20 cellular contexts compared by ENCODE assay signal in the genomic region with DNA sequence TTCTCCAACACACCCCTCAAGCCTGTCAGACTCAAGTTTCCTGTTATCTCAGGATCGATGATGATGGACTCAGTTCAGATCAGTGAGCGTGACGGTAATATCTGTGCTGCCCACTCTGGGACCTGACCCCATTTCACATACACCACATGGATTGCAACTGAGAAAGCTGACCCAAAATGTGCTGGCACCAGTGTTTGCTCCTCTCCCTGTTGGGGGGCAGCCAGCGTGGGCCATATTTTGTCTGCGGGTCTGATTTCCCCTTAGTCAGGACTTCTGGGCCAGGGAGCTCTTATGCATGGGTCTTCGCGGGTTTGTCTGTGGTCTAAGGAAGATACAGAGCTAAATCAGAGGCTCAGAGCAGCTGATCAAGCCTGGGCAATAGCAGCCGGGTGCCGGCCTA. TPM values are rescaled to one million over a fixed set of nuclear protein-coding genes. Genes with fewer than 3 reads are reported as not detected.
A peak's percentile ranks its signal among the peaks of the same experiment; 100 is the strongest.
DNase-seq lines count a peak whose midpoint lies in the region; ATAC-seq, FAIRE-seq and TF ChIP-seq lines count a peak whose summit lies in the region.
"Had no signal": no experiment of that assay in that cellular context is flagged by ENCODE, and none has a peak within 500 bp of the region (broad histone marks: within the 10 kb centered on the region; RNA-seq: fewer than 3 reads in every experiment).

No MANE protein-coding gene starts in this region.

- H3K27me3 ChIP-seq in Peyer's patch: no peaks in the 10 kb centered on the region
- H3K27me3 ChIP-seq in stomach smooth muscle (ENCODE audit: control insufficient read depth in 1 of 2, insufficient read depth in 2 of 2, low read length in 2 of 2): no peaks in the 10 kb centered on the region

- H3K4me3 Mint-ChIP-seq in endothelial cell (ENCODE audit: unreplicated experiment): peak overlapping the region; percentile 31
- no peak overlapping the region for H3K4me3 Mint-ChIP-seq in nephron
- H3K4me3 Mint-ChIP-seq: CD4-positive, alpha-beta T cell; endodermal cell had no signal

- H3K4me1 ChIP-seq in Peyer's patch: peaks cover 0 to 2% (median 0%) of the 10 kb centered on the region in 4 donors
- H3K4me1 ChIP-seq in stomach smooth muscle (ENCODE audit: control insufficient read depth, insufficient read depth, low read length): peaks cover 25% of the 10 kb centered on the region

- no peak for TF ChIP-seq POLR2A in Peyer's patch (IDR thresholded peaks at IDR 0.05)

- H3K36me3 ChIP-seq in Peyer's patch (peaks cover 0 to 39% (median 0%) of the 10 kb centered on the region in 3 donors), stomach smooth muscle (ENCODE audit: control insufficient read depth in 2 of 2, insufficient read depth in 2 of 2, low read length in 2 of 2) (peaks cover 16 to 42% of the 10 kb centered on the region in 2 donors)

- peaks cover 22% of the 10 kb centered on the region for H3K36me3 Mint-ChIP-seq in endothelial cell (ENCODE audit: low read depth, unreplicated experiment)
- peaks cover 39% of the 10 kb centered on the region for H3K36me3 Mint-ChIP-seq in nephron (ENCODE audit: low read depth)

- FAIRE-seq in GM19239 (lab: Jason Lieb, UNC): no peak
- FAIRE-seq: GM12892 had no signal

- H3K9me3 Mint-ChIP-seq in endothelial cell (ENCODE audit: unreplicated experiment) (no peaks in the 10 kb centered on the region), nephron (no peaks in the 10 kb centered on the region)
- H3K9me3 Mint-ChIP-seq: CD4-positive, alpha-beta T cell; endodermal cell had no signal

- H3K9ac ChIP-seq in stomach smooth muscle (ENCODE audit: low read length in 2 of 2): no peak overlapping the region

- ATAC-seq in SK-N-SH treated with all-trans-retinoic acid at 6 μM for 48 hours: no peak
- ATAC-seq: left colon, mucosa of descending colon had no signal

- DNase-seq in Peyer's patch (no peak), endothelial cell (ENCODE audit: low spot score) (no peak), GM19239 (ENCODE audit: insufficient read length, low spot score) (no peak), NCI-H2171 (lab: John Stamatoyannopoulos, UW) (no peak)
- DNase-seq in stimulated activated CD4-positive, alpha-beta T cell treated with anti-CD3 and anti-CD28 coated beads, Interleukin-4, amount 100 ng/mL, for 4 hours: no peak
- DNase-seq: activated CD4-positive, alpha-beta T cell treated with anti-CD3 and anti-CD28 coated beads, Interleukin-2, amount 50 U/mL, for 1 hour; activated naive CD4-positive, alpha-beta T cell; anterior cingulate cortex; CD4-positive, alpha-beta T cell; endodermal cell; HCEC 1CT; left colon; mucosa of descending colon; NCI-H1417 treated with DMSO at 0.1 percent for 48 hours; NCI-H774; OCI-M1 had no signal

- peaks cover 17% of the 10 kb centered on the region for H3K27me3 Mint-ChIP-seq in endothelial cell (ENCODE audit: unreplicated experiment)
- no peaks in the 10 kb centered on the region for H3K27me3 Mint-ChIP-seq in nephron (ENCODE audit: low read depth)
- H3K27me3 Mint-ChIP-seq: CD4-positive, alpha-beta T cell had no signal

- TF ChIP-seq CTCF in Peyer's patch (IDR thresholded peaks at IDR 0.05) (no peak), endothelial cell (IDR thresholded peaks at IDR 0.05; ENCODE audit: unreplicated experiment) (no peak), nephron (IDR thresholded peaks at IDR 0.05; ENCODE audit: unreplicated experiment in 3 of 3) (no peak)

- H3K4me3 ChIP-seq in Peyer's patch (no peak overlapping the region), stomach smooth muscle (ENCODE audit: low read length in 2 of 2) (no peak overlapping the region)
- H3K4me3 ChIP-seq: mucosa of descending colon had no signal

- peak overlapping the region; percentile 2 to 52 (median 41) for H3K27ac ChIP-seq in Peyer's patch
- peak overlapping the region; percentile 42 for H3K27ac ChIP-seq in stomach smooth muscle (ENCODE audit: low read length)

- H3K9me3 ChIP-seq in Peyer's patch (no peaks in the 10 kb centered on the region), stomach smooth muscle (ENCODE audit: control insufficient read depth in 2 of 2, low read length in 2 of 2) (no peaks in the 10 kb centered on the region)
- H3K9me3 ChIP-seq: mucosa of descending colon had no signal

- H3K4me1 Mint-ChIP-seq in endothelial cell (ENCODE audit: unreplicated experiment) (peaks cover 66% of the 10 kb centered on the region), nephron (peaks cover 52% of the 10 kb centered on the region)

- H3K27ac Mint-ChIP-seq in endothelial cell (ENCODE audit: unreplicated experiment): peak overlapping the region; percentile 100
- peak overlapping the region; percentile 91 to 96 (median 91) for H3K27ac Mint-ChIP-seq in nephron
- H3K27ac Mint-ChIP-seq: CD4-positive, alpha-beta T cell; endodermal cell had no signal

TF ChIP-seq in SK-N-SH treated with all-trans-retinoic acid at 6 μM for 48 hours, 23 proteins besides CTCF, POLR2A, EP300 and RAD21:
- no peak for TF ChIP-seq GLIS3 (CRISPR knock-in tag; IDR thresholded peaks at IDR 0.05)
- no peak for TF ChIP-seq OSR1 (CRISPR knock-in tag; IDR thresholded peaks at IDR 0.05)
- TF ChIP-seq ZNF565 (CRISPR knock-in tag; conservative IDR thresholded peaks at IDR 0.05; ENCODE audit: low read depth): no peak
- no peak for TF ChIP-seq ZC3H10 (CRISPR knock-in tag; IDR thresholded peaks at IDR 0.05)
- TF ChIP-seq POU6F1 (CRISPR knock-in tag; IDR thresholded peaks at IDR 0.05; ENCODE audit: borderline replicate concordance, low read depth): no peak
- no peak for TF ChIP-seq TOX (CRISPR knock-in tag; IDR thresholded peaks at IDR 0.05; ENCODE audit: borderline replicate concordance)
- TF ChIP-seq PPARA (CRISPR knock-in tag; IDR thresholded peaks at IDR 0.05; ENCODE audit: borderline replicate concordance): no peak
- no peak for TF ChIP-seq BACH2 (CRISPR knock-in tag; IDR thresholded peaks at IDR 0.05; ENCODE audit: borderline replicate concordance)
- TF ChIP-seq PATZ1 (CRISPR knock-in tag; IDR thresholded peaks at IDR 0.05; ENCODE audit: borderline replicate concordance): no peak

RNA-seq across cellular contexts. Expression of gene TRIM8, which starts 42.6 kb away (rescaled TPM):
- total RNA-seq in Peyer's patch (100 to 1,000 TPM in 3 of 4 donors, 10 to 100 TPM in 1; 88.3 to 154 (median 119) TPM), endothelial cell (ENCODE audit: unreplicated experiment) (219 TPM)
